In genomic region chr2:105056245-105056644, GRCh38 we compare ENCODE assay signal across 20 cellular contexts.
"Had no signal": no experiment of that assay in that cellular context is flagged by ENCODE, and none has a peak within 500 bp of the region (broad histone marks: within the 10 kb centered on the region; RNA-seq: fewer than 3 reads in every experiment).

No MANE protein-coding gene starts in this region.

- ATAC-seq: foreskin keratinocyte, heart right ventricle, mucosa of descending colon, right cardiac atrium had no signal

- H3K27ac Mint-ChIP-seq: neural progenitor cell, progenitor cell of endocrine pancreas had no signal

- H3K27ac ChIP-seq: colonic mucosa, esophagus squamous epithelium, foreskin keratinocyte, heart right ventricle, neural progenitor cell, ovary, stomach, thoracic aorta, transverse colon had no signal

- DNase-seq: colonic mucosa; esophagus squamous epithelium; heart right ventricle; hypothalamus; kidney glomerular epithelial cell; mucosa of descending colon; natural killer cell; nucleus accumbens; ovary; right cardiac atrium; small intestine; stimulated activated CD4-positive, alpha-beta T cell treated with anti-CD3 and anti-CD28 coated beads, Interleukin-12 subunit alpha, Interleukin-12 subunit beta, amount 100 ng/mL, for 4 hours; stimulated activated naive CD4-positive, alpha-beta T cell; stomach; substantia nigra; transverse colon had no signal

- H3K4me3 ChIP-seq: colonic mucosa, esophagus squamous epithelium, heart right ventricle, mucosa of descending colon, neural progenitor cell, ovary, stomach, thoracic aorta, transverse colon had no signal

- FAIRE-seq: small intestine had no signal

- H3K36me3 ChIP-seq: colonic mucosa, ovary, thoracic aorta had no signal

- H3K27me3 ChIP-seq: colonic mucosa, esophagus squamous epithelium, foreskin keratinocyte, heart right ventricle, neural progenitor cell, ovary, stomach, transverse colon had no signal

- H3K4me1 ChIP-seq: colonic mucosa, esophagus squamous epithelium, foreskin keratinocyte, neural progenitor cell had no signal

- H3K27me3 Mint-ChIP-seq: progenitor cell of endocrine pancreas had no signal

- H3K4me3 Mint-ChIP-seq: natural killer cell, neural progenitor cell had no signal

- H3K9me3 ChIP-seq: colonic mucosa, esophagus squamous epithelium, mucosa of descending colon, ovary, stomach, thoracic aorta, transverse colon had no signal
